In the genomic region with DNA sequence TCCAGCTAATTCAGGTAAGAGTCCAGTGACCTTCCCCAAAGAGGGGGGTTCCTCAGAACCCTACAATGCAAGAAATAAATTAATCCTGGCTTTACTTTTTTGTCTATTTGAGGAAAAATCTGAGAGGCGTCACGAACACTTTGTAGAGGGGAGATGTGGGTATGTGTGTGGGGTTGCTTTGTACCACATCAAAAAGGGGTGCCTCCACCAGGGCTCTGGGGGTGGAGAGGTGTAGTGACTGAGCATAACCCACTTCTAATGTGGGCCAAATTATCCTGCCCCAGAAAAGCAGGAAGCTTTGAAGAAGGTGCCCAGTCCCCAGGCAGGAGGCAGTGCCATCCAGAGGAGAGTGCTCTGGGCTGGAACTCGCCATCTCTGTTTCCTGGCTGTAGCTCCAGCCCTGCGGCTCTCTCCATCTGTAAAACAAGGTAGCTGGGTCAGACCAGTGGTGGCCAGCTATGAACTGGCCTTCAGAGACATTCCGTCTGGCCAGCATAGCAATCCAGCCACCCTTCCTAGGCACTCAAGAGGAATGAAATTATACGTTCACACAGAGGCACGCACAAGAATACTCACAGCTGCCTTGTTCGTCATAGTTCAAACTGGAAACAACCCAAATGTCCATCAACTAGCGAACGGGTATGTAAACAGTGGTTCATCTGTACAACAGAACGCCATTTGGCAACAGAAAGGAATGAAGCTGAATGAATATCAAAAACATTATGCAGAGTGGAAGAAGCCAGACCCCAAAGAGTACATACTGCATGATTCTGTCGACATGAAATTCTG, we compare ENCODE assay signal across 15 cellular contexts. TPM values are rescaled to one million over a fixed set of nuclear protein-coding genes. Genes with fewer than 3 reads are reported as not detected.
DNase-seq lines count a peak whose midpoint lies in the region; ATAC-seq, FAIRE-seq and TF ChIP-seq lines count a peak whose summit lies in the region.
"Had no signal": no experiment of that assay in that cellular context is flagged by ENCODE, and none has a peak within 500 bp of the region (broad histone marks: within the 10 kb centered on the region; RNA-seq: fewer than 3 reads in every experiment).

No MANE protein-coding gene starts in this region.

- H3K4me3 ChIP-seq in brain microvascular endothelial cell (ENCODE audit: low read depth, low read length) (no peak overlapping the region), kidney (ENCODE audit: low read length in 2 of 2) (no peak overlapping the region)
- H3K4me3 ChIP-seq in naive thymus-derived CD4-positive, alpha-beta T cell (ENCODE audit: low read length), result no peak overlapping the region
- H3K4me3 ChIP-seq: body of pancreas had no signal

- TF ChIP-seq CTCF in brain microvascular endothelial cell (IDR thresholded peaks at IDR 0.05; ENCODE audit: low read depth, low read length, missing control alignments) (no peak), kidney (IDR thresholded peaks at IDR 0.05; ENCODE audit: borderline replicate concordance, extremely low read depth, insufficient read depth) (no peak)

- peak overlapping the region in 1 of 9 donors; percentile 4 for H3K27ac Mint-ChIP-seq in naive thymus-derived CD4-positive, alpha-beta T cell
- no peak overlapping the region for H3K27ac Mint-ChIP-seq in activated CD8-positive, alpha-beta memory T cell treated with anti-CD3 and anti-CD28 coated beads, Interleukin-2, amount 10 ng/mL, durations not matched to agents 7 days and 5 days
- H3K27ac Mint-ChIP-seq: stimulated activated naive CD8-positive, alpha-beta T cell treated with anti-CD3 and anti-CD28 coated beads, Interleukin-15, Interleukin-2, amounts not matched to agents 100 ng/mL and 50 ng/mL, for 24 hours had no signal

- H3K36me3 ChIP-seq in brain microvascular endothelial cell (replicated peaks) (no peaks in the 10 kb centered on the region), kidney (ENCODE audit: control insufficient read depth in 1 of 2, insufficient read depth in 2 of 2, low read length in 2 of 2) (no peaks in the 10 kb centered on the region)
- no peaks in the 10 kb centered on the region for H3K36me3 ChIP-seq in naive thymus-derived CD4-positive, alpha-beta T cell (ENCODE audit: control insufficient read depth in 2 of 3, insufficient read depth in 3 of 3, low read length in 3 of 3)

- H3K27me3 Mint-ChIP-seq in naive thymus-derived CD4-positive, alpha-beta T cell, result no peaks in the 10 kb centered on the region
- no peaks in the 10 kb centered on the region for H3K27me3 Mint-ChIP-seq in activated CD8-positive, alpha-beta memory T cell treated with anti-CD3 and anti-CD28 coated beads, Interleukin-2, amount 10 ng/mL, durations not matched to agents 7 days and 5 days

- H3K9me3 ChIP-seq in naive thymus-derived CD4-positive, alpha-beta T cell (ENCODE audit: control insufficient read depth in 2 of 3, low read length in 3 of 3), result no peaks in the 10 kb centered on the region
- H3K9me3 ChIP-seq in kidney (ENCODE audit: control insufficient read depth in 1 of 2, low read length in 2 of 2), result no peaks in the 10 kb centered on the region
- H3K9me3 ChIP-seq: body of pancreas had no signal

- peak; percentile 30 for DNase-seq in AG20443 (ENCODE audit: low spot score)
- DNase-seq in brain microvascular endothelial cell, result peak; percentile 21
- DNase-seq in naive thymus-derived CD4-positive, alpha-beta T cell, result peak in 2 of 9 donors; percentile 31 to 35
- DNase-seq in activated CD8-positive, alpha-beta memory T cell treated with anti-CD3 and anti-CD28 coated beads, Interleukin-2, amount 10 ng/mL, durations not matched to agents 7 days and 5 days, result no peak
- DNase-seq in kidney, result no peak
- no peak for DNase-seq in ecto neural progenitor cell (ENCODE audit: low spot score)
- DNase-seq: body of pancreas; NCI-H1417; NCI-H526; SHP77 treated with DMSO at 0.1 percent for 48 hours; stimulated activated CD4-positive, alpha-beta T cell treated with anti-CD3 and anti-CD28 coated beads, Interleukin-2, amount 100 ng/mL, for 48 hours had no signal

- peaks cover 0 to 11% (median 4%) of the 10 kb centered on the region in 11 donors for H3K9me3 Mint-ChIP-seq in naive thymus-derived CD4-positive, alpha-beta T cell
- H3K9me3 Mint-ChIP-seq in activated CD8-positive, alpha-beta memory T cell treated with anti-CD3 and anti-CD28 coated beads, Interleukin-2, amount 10 ng/mL, durations not matched to agents 7 days and 5 days (ENCODE audit: low read depth), result no peaks in the 10 kb centered on the region
- H3K9me3 Mint-ChIP-seq: stimulated activated naive CD8-positive, alpha-beta T cell treated with anti-CD3 and anti-CD28 coated beads, Interleukin-15, Interleukin-2, amounts not matched to agents 100 ng/mL and 50 ng/mL, for 24 hours had no signal

- no peak for ATAC-seq in GM18505 (IDR thresholded peaks at IDR 0.05; ENCODE audit: unreplicated experiment)
- ATAC-seq in naive thymus-derived CD4-positive, alpha-beta T cell, result peak; percentile 55
- no peak for ATAC-seq in HG03025 (IDR thresholded peaks at IDR 0.05; ENCODE audit: low FRiP score, unreplicated experiment)
- ATAC-seq in activated CD8-positive, alpha-beta memory T cell treated with anti-CD3 and anti-CD28 coated beads, Interleukin-2, amount 10 ng/mL, durations not matched to agents 7 days and 5 days, result no peak
- ATAC-seq: body of pancreas had no signal

- H3K27ac ChIP-seq in brain microvascular endothelial cell (no peak overlapping the region), kidney (ENCODE audit: low read depth in 2 of 2, low read length in 2 of 2) (no peak overlapping the region)
- no peak overlapping the region for H3K27ac ChIP-seq in naive thymus-derived CD4-positive, alpha-beta T cell (ENCODE audit: low read depth, low read length)
- H3K27ac ChIP-seq: body of pancreas had no signal

- no peak for FAIRE-seq in kidney (lab: Jason Lieb, UNC)
- FAIRE-seq: H54 had no signal

- CTCF ChIA-PET in naive thymus-derived CD4-positive, alpha-beta T cell (lab: Charles Lee), result interaction anchor here (0.8 to 11.8 kb wide), 3 partner anchors 82 to 326 kb away, joined by 3 to 250 read pairs (median 5); no protein-coding TSS in a partner anchor
- CTCF ChIA-PET in activated CD8-positive, alpha-beta memory T cell treated with anti-CD3 and anti-CD28 coated beads, Interleukin-2, amount 10 ng/mL, durations not matched to agents 7 days and 5 days (lab: Charles Lee), result interaction anchor here (0.7 to 12.3 kb wide), 5 partner anchors 10 to 306 kb away, joined by 3 to 296 read pairs (median 6); no protein-coding TSS in a partner anchor

- H3K36me3 Mint-ChIP-seq in naive thymus-derived CD4-positive, alpha-beta T cell, result peaks cover 0 to 10% (median 7%) of the 10 kb centered on the region in 5 donors
- H3K36me3 Mint-ChIP-seq in activated CD8-positive, alpha-beta memory T cell treated with anti-CD3 and anti-CD28 coated beads, Interleukin-2, amount 10 ng/mL, durations not matched to agents 7 days and 5 days, result peaks cover 16% of the 10 kb centered on the region

- peaks cover 6% of the 10 kb centered on the region for H3K27me3 ChIP-seq in brain microvascular endothelial cell (replicated peaks)
- H3K27me3 ChIP-seq in naive thymus-derived CD4-positive, alpha-beta T cell (ENCODE audit: control insufficient read depth in 2 of 2, insufficient read depth in 2 of 2, low read length in 2 of 2), result no peaks in the 10 kb centered on the region

- H3K9ac ChIP-seq in kidney (ENCODE audit: low read length in 2 of 2), result no peak overlapping the region

- peaks cover 25 to 39% (median 35%) of the 10 kb centered on the region in 7 donors for H3K4me1 Mint-ChIP-seq in naive thymus-derived CD4-positive, alpha-beta T cell
- H3K4me1 Mint-ChIP-seq in activated CD8-positive, alpha-beta memory T cell treated with anti-CD3 and anti-CD28 coated beads, Interleukin-2, amount 10 ng/mL, durations not matched to agents 7 days and 5 days, result peaks cover 15% of the 10 kb centered on the region

- POLR2A ChIA-PET in naive thymus-derived CD4-positive, alpha-beta T cell (lab: Charles Lee), result interaction anchor here (0.5 to 1.1 kb wide), 3 partner anchors 90 to 552 kb away, joined by 3 to 4 read pairs (median 3); no protein-coding TSS in a partner anchor

- peaks cover 16 to 17% of the 10 kb centered on the region in 2 donors for H3K4me1 ChIP-seq in naive thymus-derived CD4-positive, alpha-beta T cell (ENCODE audit: control insufficient read depth in 2 of 2, insufficient read depth in 2 of 2, low read length in 2 of 2)
- H3K4me1 ChIP-seq in kidney (ENCODE audit: control insufficient read depth in 1 of 2, insufficient read depth in 1 of 2, low read depth in 1 of 2, low read length in 2 of 2), result peaks cover 0 to 3% of the 10 kb centered on the region in 2 donors
- H3K4me1 ChIP-seq: body of pancreas had no signal

- no peak overlapping the region for H3K4me3 Mint-ChIP-seq in naive thymus-derived CD4-positive, alpha-beta T cell
- H3K4me3 Mint-ChIP-seq in activated CD8-positive, alpha-beta memory T cell treated with anti-CD3 and anti-CD28 coated beads, Interleukin-2, amount 10 ng/mL, durations not matched to agents 7 days and 5 days, result no peak overlapping the region
- H3K4me3 Mint-ChIP-seq: stimulated activated naive CD8-positive, alpha-beta T cell treated with anti-CD3 and anti-CD28 coated beads, Interleukin-15, Interleukin-2, amounts not matched to agents 100 ng/mL and 50 ng/mL, for 24 hours had no signal

- peak; percentile 29 for TF ChIP-seq POLR2A in GM18505 (IDR thresholded peaks at IDR 0.05; ENCODE audit: borderline replicate concordance, extremely low read depth, insufficient read depth, insufficient read length)

- in situ Hi-C loops in brain microvascular endothelial cell (cut with HindIII; ENCODE audit: low pct_ligation_motif_present, low sequenced_read_pairs), result no loop called here

- intact Hi-C loops in naive thymus-derived CD4-positive, alpha-beta T cell (cut with micrococcal nuclease), result no loop called here
- intact Hi-C loops in kidney (cut with DNase I), result no loop called here

RNA-seq across cellular contexts. Expression of a gene that starts 45.4 kb away (rescaled TPM):
- 100 to 1,000 TPM in 2 of 5 experiments, 10 to 100 TPM in 3; 38.6 to 278 (median 60.3) TPM for total RNA-seq in naive thymus-derived CD4-positive, alpha-beta T cell
- 10 to 100 TPM; 30.1 to 48.2 TPM for polyA plus RNA-seq in naive thymus-derived CD4-positive, alpha-beta T cell
- 100 to 1,000 TPM; 294 to 370 TPM for total RNA-seq in activated CD8-positive, alpha-beta memory T cell treated with anti-CD3 and anti-CD28 coated beads, Interleukin-2, amount 10 ng/mL, durations not matched to agents 7 days and 5 days
- total RNA-seq in kidney, result 47.1 TPM
- polyA plus RNA-seq in kidney (ENCODE audit: insufficient read depth, low read depth, low replicate concordance), result 7.7 TPM

RNA-seq across cellular contexts. Expression of a gene that starts 58.3 kb away (rescaled TPM):
- 10 to 100 TPM in 1 of 5 experiments, 1 to 10 TPM in 1, under 1 TPM in 1, not detected in 2; 0.56 to 29.3 (median 4.0) TPM for total RNA-seq in naive thymus-derived CD4-positive, alpha-beta T cell
- polyA plus RNA-seq in naive thymus-derived CD4-positive, alpha-beta T cell, result not detected
- 10 to 100 TPM in 1 of 2 experiments, 1 to 10 TPM in 1; 3.8 to 14.8 TPM for total RNA-seq in activated CD8-positive, alpha-beta memory T cell treated with anti-CD3 and anti-CD28 coated beads, Interleukin-2, amount 10 ng/mL, durations not matched to agents 7 days and 5 days
- 0.94 TPM for total RNA-seq in kidney
- polyA plus RNA-seq in kidney (ENCODE audit: insufficient read depth, low read depth, low replicate concordance), result 0.97 TPM
- total RNA-seq: body of pancreas had no signal

Comparison
In these comparisons a context has a peak if more than half of its experiments do, and no peak if none do; other contexts are left out.
1. DNase-seq: peak in AG20443 (single experiment) and brain microvascular endothelial cell (single experiment); none in activated CD8-positive, alpha-beta memory T cell treated with anti-CD3 and anti-CD28 coated beads, Interleukin-2, amount 10 ng/mL, durations not matched to agents 7 days and 5 days (single experiment), kidney (single experiment) and ecto neural progenitor cell (single experiment).